ENCODE assay signal across 12 cellular contexts in the genomic region with DNA sequence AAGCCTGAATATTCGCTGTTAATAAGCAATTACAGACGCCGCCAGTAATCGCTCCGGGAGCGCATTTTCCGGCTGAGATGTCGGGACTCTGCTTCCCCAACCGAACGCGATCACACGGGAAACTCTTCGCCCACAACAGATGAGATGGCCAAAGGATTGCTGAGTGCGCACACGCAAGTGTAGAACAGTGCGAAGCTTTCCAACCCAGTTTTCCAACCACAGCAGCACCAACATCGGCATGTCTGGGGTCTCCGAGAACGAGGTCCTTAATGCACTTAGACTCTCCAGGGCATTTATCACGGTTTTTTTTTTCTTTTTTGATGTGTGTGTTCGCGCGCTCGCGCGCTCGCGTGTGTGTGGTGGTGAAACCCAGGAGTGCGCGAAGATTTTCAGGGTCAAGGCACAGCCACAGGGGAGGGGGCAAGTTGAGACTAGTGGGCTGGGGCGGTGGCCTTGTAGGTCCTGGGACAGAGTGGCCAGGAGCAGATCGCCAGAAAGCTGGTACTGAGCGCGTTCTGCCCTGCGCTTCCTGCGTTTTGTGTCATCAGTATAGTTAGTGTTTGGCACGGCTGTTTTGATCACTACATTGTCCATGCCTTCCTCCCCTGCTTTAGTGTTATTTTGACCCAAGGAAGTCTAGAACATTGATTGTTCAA. TPM values are rescaled to one million over a fixed set of nuclear protein-coding genes. Genes with fewer than 3 reads are reported as not detected.
DNase-seq lines count a peak whose midpoint lies in the region; ATAC-seq, FAIRE-seq and TF ChIP-seq lines count a peak whose summit lies in the region.
"Had no signal": no experiment of that assay in that cellular context is flagged by ENCODE, and none has a peak within 500 bp of the region (broad histone marks: within the 10 kb centered on the region; RNA-seq: fewer than 3 reads in every experiment).

No MANE protein-coding gene starts in this region.

- no peak overlapping the region for H2BK20ac ChIP-seq in H1 (ENCODE audit: low read length)

- TF ChIP-seq EP300 in H1 (IDR thresholded peaks at IDR 0.05; ENCODE audit: borderline replicate concordance in 1 of 2, low read depth in 2 of 2, low read length in 2 of 2) = no peak

- no peak overlapping the region for H3K23ac ChIP-seq in H1 (ENCODE audit: insufficient read length)

- POLR2A ChIA-PET in H1 (lab: Charles Lee; ENCODE audit: partially characterized antibody) = interaction anchor here (1.6 kb wide), 1 partner anchor 11 kb away, joined by 7 read pairs; no protein-coding TSS in a partner anchor

- H2BK5ac ChIP-seq in H1 (ENCODE audit: low read depth, low read length) = no peak overlapping the region

- no peak for FAIRE-seq in H1 (lab: Jason Lieb, UNC)

- H3K27me3 ChIP-seq in HUES64 (ENCODE audit: insufficient read depth, low read length) (peaks cover 100% of the 10 kb centered on the region), H1 (replicated peaks in 1 of 4; ENCODE audit: control insufficient read depth in 3 of 4, extremely low read depth in 1 of 4, insufficient read depth in 3 of 4, low read length in 3 of 4) (peaks cover 67 to 99% (median 85%) of the 10 kb centered on the region in 4 experiments)

- peaks cover 14% of the 10 kb centered on the region for H3K23me2 ChIP-seq in H1 (ENCODE audit: low read depth, low read length)

- TF ChIP-seq RAD21 in H1 (IDR thresholded peaks at IDR 0.05 in 1 of 2, conservative IDR thresholded peaks at IDR 0.05 in 1 of 2; ENCODE audit: low read depth in 2 of 2, low read length in 2 of 2) = no peak

- H4K5ac ChIP-seq in H1 (ENCODE audit: insufficient read length, low read depth, low read length) = no peak overlapping the region

- DNase-seq in Daoy (ENCODE audit: low read depth) = peak; percentile 6
- DNase-seq in H1 (ENCODE audit: low read depth in 1 of 2, low spot score in 2 of 2) = peak in 1 of 2 experiments; percentile 57
- no peak for DNase-seq in osteocyte (ENCODE audit: extremely low spot score, unreplicated experiment)
- no peak for DNase-seq in AG08395 (ENCODE audit: low spot score)
- DNase-seq in NCI-H1694 (lab: John Stamatoyannopoulos, UW) = no peak
- DNase-seq in HuH-7 (ENCODE audit: low spot score) = no peak
- DNase-seq: NCI-H187, nucleus accumbens had no signal

- peak overlapping the region; percentile 84 for H2BK12ac ChIP-seq in H1 (ENCODE audit: low read depth, low read length)

- H2AK5ac ChIP-seq in H1 (ENCODE audit: low read depth, low read length) = no peak overlapping the region; the same call in 1 of the 2 replicates

- CTCF ChIA-PET in H1 (lab: Charles Lee; ENCODE audit: partially characterized antibody) = interaction anchor here (0.6 to 6.8 kb wide), 9 partner anchors 9 to 602 kb away, joined by 3 to 70 read pairs (median 4); no protein-coding TSS in a partner anchor

- peak overlapping the region; percentile 82 to 88 for H3K4me2 ChIP-seq in H1 (ENCODE audit: insufficient read depth in 1 of 2, low read depth in 2 of 2, low read length in 2 of 2)

- H3K9me3 Mint-ChIP-seq in osteocyte (ENCODE audit: unreplicated experiment) = no peaks in the 10 kb centered on the region

- no peak overlapping the region for H2BK120ac ChIP-seq in H1 (replicated peaks; ENCODE audit: low read depth, low read length)

- peak overlapping the region; percentile 63 for H3K4me3 Mint-ChIP-seq in osteocyte (ENCODE audit: unreplicated experiment)

- no peak overlapping the region for H3K56ac ChIP-seq in H1 (replicated peaks; ENCODE audit: insufficient read length, low read depth, low read length)

- H3K79me2 ChIP-seq in H1 (ENCODE audit: control insufficient read depth in 1 of 2, insufficient read depth in 2 of 2, low read length in 2 of 2) = no peaks in the 10 kb centered on the region

- H3K4me3 ChIP-seq in HUES64 (ENCODE audit: low read length) = peak overlapping the region; percentile 56
- H3K4me3 ChIP-seq in H1 (ENCODE audit: extremely low read depth in 1 of 4, insufficient read depth in 2 of 4, low read depth in 3 of 4, low read length in 4 of 4) = peak overlapping the region in 3 of 4 experiments; percentile 5 to 64 (median 17); a peak in 3 of 8 replicates

- peaks cover 9 to 25% of the 10 kb centered on the region in 2 experiments for H4K20me1 ChIP-seq in H1 (replicated peaks in 1 of 2; ENCODE audit: control insufficient read depth in 1 of 2, insufficient read depth in 2 of 2, low read length in 2 of 2)

- no peaks in the 10 kb centered on the region for H3K9me3 ChIP-seq in HUES64 (ENCODE audit: insufficient read depth, low read depth, low read length)
- no peaks in the 10 kb centered on the region for H3K9me3 ChIP-seq in H1 (ENCODE audit: insufficient read depth in 2 of 2, low read depth in 1 of 2, low read length in 1 of 2)

- no peak overlapping the region for H2BK15ac ChIP-seq in H1 (ENCODE audit: low read length)

- no peak overlapping the region for H2AFZ ChIP-seq in H1 (ENCODE audit: low read length)

- H4K8ac ChIP-seq in H1 (ENCODE audit: extremely low read depth, insufficient read depth, low read length) = no peak overlapping the region

- no peak for ATAC-seq in GM21381 (IDR thresholded peaks at IDR 0.05; ENCODE audit: unreplicated experiment)

- H3K18ac ChIP-seq in H1 (ENCODE audit: extremely low read depth, low read length) = 0 out of 2 replicates have a peak overlapping the region, but pooled peaks have one; percentile 2

- peaks cover 90% of the 10 kb centered on the region for H3K27me3 Mint-ChIP-seq in osteocyte (ENCODE audit: unreplicated experiment)

- peaks cover 43% of the 10 kb centered on the region for H3K4me1 Mint-ChIP-seq in osteocyte (ENCODE audit: unreplicated experiment)

- H3K9ac ChIP-seq in HUES64 (ENCODE audit: low read depth, low read length) = no peak overlapping the region
- no peak overlapping the region for H3K9ac ChIP-seq in H1 (replicated peaks in 1 of 4; ENCODE audit: extremely low read depth in 1 of 4, low read depth in 3 of 4, low read length in 3 of 4)

- TF ChIP-seq POLR2A in H1 (IDR thresholded peaks at IDR 0.05; ENCODE audit: control extremely low read depth in 1 of 2, low read depth in 2 of 2, low read length in 2 of 2) = no peak

- no peak overlapping the region for H3K4ac ChIP-seq in H1 (replicated peaks; ENCODE audit: insufficient read length, low read depth, low read length)

- H3K36me3 ChIP-seq in HUES64 (ENCODE audit: insufficient read depth, low read length) (no peaks in the 10 kb centered on the region), H1 (ENCODE audit: control insufficient read depth in 2 of 4, insufficient read depth in 4 of 4, low read length in 3 of 4) (no peaks in the 10 kb centered on the region)

- no peaks in the 10 kb centered on the region for H3K36me3 Mint-ChIP-seq in osteocyte (ENCODE audit: unreplicated experiment)

- no peak overlapping the region for H3K27ac ChIP-seq in HUES64 (ENCODE audit: low read depth, low read length)
- H3K27ac ChIP-seq in H1 (ENCODE audit: low read depth, low read length) = no peak overlapping the region

- no peak overlapping the region for H4K91ac ChIP-seq in H1 (replicated peaks; ENCODE audit: insufficient read length, low read length)

- peaks cover 71% of the 10 kb centered on the region for H3K4me1 ChIP-seq in HUES64 (ENCODE audit: insufficient read depth, low read length)
- H3K4me1 ChIP-seq in H1 (replicated peaks in 1 of 4; ENCODE audit: control insufficient read depth in 3 of 4, insufficient read depth in 4 of 4, low read length in 3 of 4) = peaks cover 8 to 35% (median 18%) of the 10 kb centered on the region in 4 experiments

- H3K14ac ChIP-seq in H1 (ENCODE audit: insufficient read length) = no peak overlapping the region

- H3K79me1 ChIP-seq in H1 (ENCODE audit: low read depth, low read length) = no peaks in the 10 kb centered on the region

- TF ChIP-seq CTCF in H1 (IDR thresholded peaks at IDR 0.05; ENCODE audit: control extremely low read depth in 1 of 3, insufficient read depth in 1 of 3, low read depth in 1 of 3, low read length in 3 of 3) (no peak), osteocyte (IDR thresholded peaks at IDR 0.05) (no peak)

- no peak overlapping the region for H3K27ac Mint-ChIP-seq in osteocyte (ENCODE audit: unreplicated experiment)

- WGBS in HUES64 = 12% methylated on average over 37 of the region's 37 CpGs
- WGBS in H1 (ENCODE audit: extremely low coverage in 1 of 2, insufficient coverage in 1 of 2, insufficient read length in 1 of 2, insufficient replicate concordance in 2 of 2, low coverage in 1 of 2, low lambda C conversion rate in 2 of 2, missing lambda C conversion rate in 1 of 2), 2 experiments = 7% methylated on average over 37 of the region's 37 CpGs; no CpG with 5 or more reads in 1 of the 2 experiments

TF ChIP-seq in H1, 55 proteins besides CTCF, POLR2A, EP300 and RAD21 (continues in another document):
- TF ChIP-seq SIRT6 (IDR thresholded peaks at IDR 0.05; ENCODE audit: low read length) (no peak), KDM1A (IDR thresholded peaks at IDR 0.05; ENCODE audit: borderline replicate concordance, low read length) (no peak), BCL11A (IDR thresholded peaks at IDR 0.05; ENCODE audit: low read depth in 2 of 2, low read length in 2 of 2) (no peak), SP4 (IDR thresholded peaks at IDR 0.05; ENCODE audit: low read length) (no peak), RNF2 (IDR thresholded peaks at IDR 0.05; ENCODE audit: borderline replicate concordance, low read depth, low read length, missing control alignments, poor library complexity, severe bottlenecking) (peak; percentile 99), ZNF274 (IDR thresholded peaks at IDR 0.05; ENCODE audit: borderline replicate concordance, extremely low read depth, low read length) (no peak)
- TF ChIP-seq, protein P1, sequence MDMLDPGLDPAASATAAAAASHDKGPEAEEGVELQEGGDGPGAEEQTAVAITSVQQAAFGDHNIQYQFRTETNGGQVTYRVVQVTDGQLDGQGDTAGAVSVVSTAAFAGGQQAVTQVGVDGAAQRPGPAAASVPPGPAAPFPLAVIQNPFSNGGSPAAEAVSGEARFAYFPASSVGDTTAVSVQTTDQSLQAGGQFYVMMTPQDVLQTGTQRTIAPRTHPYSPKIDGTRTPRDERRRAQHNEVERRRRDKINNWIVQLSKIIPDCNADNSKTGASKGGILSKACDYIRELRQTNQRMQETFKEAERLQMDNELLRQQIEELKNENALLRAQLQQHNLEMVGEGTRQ (IDR thresholded peaks at IDR 0.05; ENCODE audit: low read length) = no peak

RNA-seq across cellular contexts. Expression of gene EOMES, which starts 1.8 kb away (rescaled TPM):
- total RNA-seq in Daoy (2014; rRNA removed; shearing (Covaris generic)) = 0.06 and 0.68 TPM in 2 replicates
- polyA plus RNA-seq in HUES64 (2013, experiment 1 of 2) = 21.3 TPM
- 24.8 TPM for polyA plus RNA-seq in HUES64 (2013, experiment 2 of 2)
- total RNA-seq in H1 (2021; fragmentation: NEBNext Ultra II Directional; extraction: Animal tissue kit (Norgen Biotek cat#: 25700)) = 0.47 and 0.50 TPM in 2 replicates
- 0.09 TPM in 2 replicates for polyA plus RNA-seq in H1 (2011; rRNA removed)
- 0.13 TPM for polyA plus RNA-seq in H1 (2011; cell fraction: cytosol; rRNA removed)
- 0.11 TPM for polyA plus RNA-seq in H1 (2011; cell fraction: nucleus; rRNA removed)
- 0.18 to 0.91 TPM (median 0.46 TPM) in 4 replicates for polyA plus RNA-seq in H1 (2012, experiment 1 of 2)
- polyA plus RNA-seq in H1 (2012, experiment 2 of 2) = 0.73 TPM
- 0.26 TPM for polyA plus RNA-seq in H1 (2013, experiment 1 of 2)
- 0.18 TPM for polyA plus RNA-seq in H1 (2013, experiment 2 of 2)
- polyA minus RNA-seq in H1 (2011; rRNA and poly(A)+ RNA removed) = 0.25 and 0.37 TPM in 2 replicates
- not detected for polyA minus RNA-seq in H1 (2011; cell fraction: cytosol; rRNA and poly(A)+ RNA removed)
- 0.40 TPM for polyA minus RNA-seq in H1 (2011; cell fraction: nucleus; rRNA and poly(A)+ RNA removed)
- total RNA-seq in osteocyte = not detected in 2 replicates
- total RNA-seq: chondrocyte, OCI-LY7 had no signal
